Comparison of ENCODE assay signal across 8 cellular contexts in genomic region chr5:68251804-68252648, GRCh38. TPM values are rescaled to one million over a fixed set of nuclear protein-coding genes. Genes with fewer than 3 reads are reported as not detected.
DNase-seq lines count a peak whose midpoint lies in the region; ATAC-seq lines count a peak whose summit lies in the region.

No MANE protein-coding gene starts in this region.

- H3K9me3 ChIP-seq in effector memory CD4-positive, alpha-beta T cell (ENCODE audit: control insufficient read depth, low read length) = no peaks in the 10 kb centered on the region
- no peaks in the 10 kb centered on the region for H3K9me3 ChIP-seq in aorta (ENCODE audit: control insufficient read depth, low read length)

- H3K4me1 Mint-ChIP-seq in naive B cell = peaks cover 66 to 79% (median 72%) of the 10 kb centered on the region in 3 donors

- H3K4me3 ChIP-seq in effector memory CD4-positive, alpha-beta T cell (ENCODE audit: insufficient read depth, low read depth, low read length, poor library complexity, severe bottlenecking) = no peak overlapping the region
- no peak overlapping the region for H3K4me3 ChIP-seq in aorta (ENCODE audit: low read length in 2 of 2)

- H3K4me1 ChIP-seq in effector memory CD4-positive, alpha-beta T cell (ENCODE audit: control insufficient read depth, insufficient read depth, low read length, poor library complexity, severe bottlenecking) = peaks cover 39% of the 10 kb centered on the region
- H3K4me1 ChIP-seq in aorta (ENCODE audit: control insufficient read depth in 1 of 2, insufficient read depth in 2 of 2, low read length in 2 of 2) = peaks cover 7 to 20% of the 10 kb centered on the region in 2 donors

- H3K27ac Mint-ChIP-seq in naive B cell = peak overlapping the region; percentile 74 to 87 (median 80)

- DNase-seq in Right ventricle myocardium inferior (ENCODE audit: missing footprints) (no peak), cardiac septum (ENCODE audit: low spot score) (no peak), naive B cell (no peak), aorta (no peak), NCI-H2029 treated with DMSO at 0.1 percent for 48 hours (lab: John Stamatoyannopoulos, UW) (no peak)
- DNase-seq in effector memory CD4-positive, alpha-beta T cell = no peak

- H3K9me3 Mint-ChIP-seq in naive B cell = no peaks in the 10 kb centered on the region

- intact Hi-C loops in Right ventricle myocardium inferior (cut with DNase I) = loop anchor here (5.0 kb wide), 5 partner anchors 35 to 1005 kb away; partner anchors contain the start of gene PIK3R1
- intact Hi-C loops in cardiac septum (cut with DNase I) = loop anchor here (5.0 to 10.0 kb wide), 6 partner anchors 35 to 1005 kb away; partner anchors contain the start of gene PIK3R1
- intact Hi-C loops in aorta (cut with DNase I) = loop anchor here (1.0 to 5.0 kb wide), 4 partner anchors 35 to 1007 kb away; partner anchors contain the start of gene PIK3R1 (in 1 of the 2)

- no peaks in the 10 kb centered on the region for H3K36me3 Mint-ChIP-seq in naive B cell

- no peaks in the 10 kb centered on the region for H3K36me3 ChIP-seq in effector memory CD4-positive, alpha-beta T cell (ENCODE audit: control insufficient read depth, insufficient read depth, low read length)
- H3K36me3 ChIP-seq in aorta (ENCODE audit: control insufficient read depth in 1 of 2, insufficient read depth in 2 of 2, low read length in 1 of 2) = no peaks in the 10 kb centered on the region

- no peaks in the 10 kb centered on the region for H3K27me3 Mint-ChIP-seq in naive B cell

- ATAC-seq in Right ventricle myocardium inferior = peak; percentile 83
- no peak for ATAC-seq in naive B cell (ENCODE audit: low read depth in 2 of 2)
- ATAC-seq in aorta (ENCODE audit: low FRiP score) = peak; percentile 78
- ATAC-seq in GM19328 (IDR thresholded peaks at IDR 0.05; ENCODE audit: unreplicated experiment) = no peak
- no peak for ATAC-seq in HG03159 (IDR thresholded peaks at IDR 0.05; ENCODE audit: unreplicated experiment)

- no peaks in the 10 kb centered on the region for H3K27me3 ChIP-seq in effector memory CD4-positive, alpha-beta T cell (replicated peaks; ENCODE audit: control insufficient read depth, insufficient read depth, low read length, poor library complexity, severe bottlenecking)
- H3K27me3 ChIP-seq in aorta (ENCODE audit: control insufficient read depth in 1 of 2, insufficient read depth in 2 of 2, low read length in 1 of 2) = no peaks in the 10 kb centered on the region

- H3K27ac ChIP-seq in effector memory CD4-positive, alpha-beta T cell (ENCODE audit: insufficient read depth, low read length, poor library complexity, severe bottlenecking) = peak overlapping the region; percentile 31
- peak overlapping the region; percentile 33 to 90 for H3K27ac ChIP-seq in aorta (ENCODE audit: low read depth in 1 of 2, low read length in 2 of 2)

- WGBS in aorta, 2 donors = 8 to 13% methylated on average over 7 of the region's 7 CpGs

- peak overlapping the region in 2 of 8 donors; percentile 29 to 54 for H3K4me3 Mint-ChIP-seq in naive B cell

RNA-seq across cellular contexts. Expression of gene PIK3R1, which starts 36.5 kb away (rescaled TPM):
- 113 TPM for total RNA-seq in Right ventricle myocardium inferior
- 166 TPM for total RNA-seq in cardiac septum
- polyA plus RNA-seq in naive B cell (ENCODE audit: low read depth in 6 of 6) = 10 to 100 TPM; 31.2 to 49.2 (median 39.3) TPM
- 100 to 1,000 TPM in 1 of 2 donors, 10 to 100 TPM in 1; 63.4 to 132 TPM for total RNA-seq in aorta
- 10 to 100 TPM; 12.3 to 23.2 TPM for polyA plus RNA-seq in aorta

Comparison
In these comparisons a context has a peak if more than half of its experiments do, and no peak if none do; other contexts are left out.
1. ATAC-seq: peak in Right ventricle myocardium inferior (single experiment) and aorta (single experiment); none in naive B cell (0 of 2), GM19328 (single experiment) and HG03159 (single experiment).